8 cellular contexts compared by ENCODE assay signal in the genomic region with DNA sequence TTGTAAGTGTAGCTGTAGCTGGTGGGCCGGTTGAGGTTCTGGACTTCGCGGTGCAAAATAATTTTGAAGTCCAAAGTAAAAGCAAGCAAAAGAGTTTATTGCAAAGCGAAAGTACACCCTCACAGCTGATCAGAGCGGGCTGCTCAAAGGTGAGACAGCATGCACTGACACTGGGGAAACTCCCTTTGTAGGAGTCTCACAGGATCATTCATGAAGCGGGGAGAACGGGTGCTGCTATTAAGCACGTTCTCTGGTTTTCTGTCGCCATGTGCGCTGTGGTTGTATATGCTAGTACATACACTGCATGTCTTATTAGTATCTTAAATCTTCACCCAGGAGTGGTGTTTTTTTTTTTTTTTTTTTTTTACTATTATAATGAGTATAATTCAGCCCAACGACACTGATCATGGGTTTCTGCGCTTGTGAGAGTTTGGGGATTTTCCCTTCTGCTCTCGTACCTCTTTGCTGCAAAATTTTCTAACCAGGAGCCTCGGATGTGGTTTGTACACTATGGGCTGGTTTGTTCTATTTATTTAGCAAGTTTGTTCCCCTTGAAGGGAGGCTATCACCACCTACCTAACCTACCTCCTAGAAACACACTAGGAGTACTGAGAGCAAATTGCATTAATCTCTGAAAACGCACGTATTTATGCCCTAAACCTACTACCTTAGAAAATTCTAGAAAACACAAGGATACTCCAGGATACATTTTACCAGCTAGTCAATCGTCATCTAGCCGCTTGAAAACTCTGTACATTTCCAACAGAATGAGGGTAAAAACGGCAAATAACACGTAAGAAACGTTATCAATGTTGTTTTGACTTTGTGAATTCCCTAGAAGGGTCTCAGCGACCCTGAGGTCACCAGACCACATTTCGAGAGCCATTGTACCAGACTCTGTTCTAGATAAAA. TPM values are rescaled to one million over a fixed set of nuclear protein-coding genes. Genes with fewer than 3 reads are reported as not detected.
DNase-seq lines count a peak whose midpoint lies in the region; ATAC-seq and TF ChIP-seq lines count a peak whose summit lies in the region.

No MANE protein-coding gene starts in this region.

- H3K79me2 ChIP-seq in SU-DHL-6 (ENCODE audit: insufficient read depth, low read length) = peaks cover 13% of the 10 kb centered on the region; the same call in 1 of the 2 replicates

- H3K4me2 ChIP-seq in SU-DHL-6 (ENCODE audit: low read depth, low read length, poor library complexity, severe bottlenecking) = peak overlapping the region; percentile 95

- H3K27ac ChIP-seq in SU-DHL-6 (ENCODE audit: low read depth, low read length) (peak overlapping the region; percentile 55), angular gyrus (ENCODE audit: low read depth, low read length) (peak overlapping the region; percentile 85)

- no peaks in the 10 kb centered on the region for H3K9me3 ChIP-seq in SU-DHL-6 (ENCODE audit: insufficient read depth, low read length)

- peak overlapping the region; percentile 97 for H2AFZ ChIP-seq in SU-DHL-6 (ENCODE audit: low read depth, low read length, severe bottlenecking)

- no peaks in the 10 kb centered on the region for H3K27me3 ChIP-seq in SU-DHL-6 (ENCODE audit: low read length)

- H3K4me3 ChIP-seq in SU-DHL-6 (ENCODE audit: insufficient read depth, low read length, poor library complexity, severe bottlenecking) = peak overlapping the region; percentile 67

- peak; percentile 56 for ATAC-seq in HG03095 (IDR thresholded peaks at IDR 0.05; ENCODE audit: unreplicated experiment)

- TF ChIP-seq CTCF in SU-DHL-6 (IDR thresholded peaks at IDR 0.05; ENCODE audit: insufficient read depth, low read length, poor library complexity, severe bottlenecking) = no peak

- H3F3A ChIP-seq in SU-DHL-6 (ENCODE audit: insufficient read depth) = peaks cover 12% of the 10 kb centered on the region; the same call in 1 of the 2 replicates

- peak; percentile 2 for DNase-seq in NCI-H748 (lab: John Stamatoyannopoulos, UW; ENCODE audit: unreplicated experiment)
- no peak for DNase-seq in NCI-H748 treated with DMSO at 0.1 percent for 48 hours (lab: John Stamatoyannopoulos, UW)
- peak; percentile 77 for DNase-seq in kidney tubule cell (ENCODE audit: low spot score)
- DNase-seq in stimulated activated CD4-positive, alpha-beta T cell treated with anti-CD3 and anti-CD28 coated beads, Interleukin-4, amount 100 ng/mL, for 48 hours (ENCODE audit: low read depth in 2 of 2) = peak; percentile 57 to 68
- no peak for DNase-seq in SK-N-DZ (ENCODE audit: low spot score)

- no peaks in the 10 kb centered on the region for H3K36me3 ChIP-seq in SU-DHL-6 (ENCODE audit: low read length)

- no peaks in the 10 kb centered on the region for H4K20me1 ChIP-seq in SU-DHL-6 (ENCODE audit: low read depth, low read length)

- H3K9ac ChIP-seq in SU-DHL-6 (ENCODE audit: low read length) = peak overlapping the region; percentile 70

- no peaks in the 10 kb centered on the region for H3K9me2 ChIP-seq in SU-DHL-6 (replicated peaks; ENCODE audit: insufficient read depth, low read length)

RNA-seq across cellular contexts. Expression of gene AP4E1, which starts 1.3 kb away (rescaled TPM):
- 10.1 and 12.5 TPM in 2 replicates for polyA plus RNA-seq in SK-N-DZ (2014; cell fraction: cytosol; rRNA removed)
- 4.0 and 4.2 TPM in 2 replicates for polyA plus RNA-seq in SK-N-DZ (2014; cell fraction: nucleus; rRNA removed)

Comparison
In these comparisons a context has a peak if more than half of its experiments do, and no peak if none do; other contexts are left out.
1. DNase-seq: peak in NCI-H748 (single experiment), kidney tubule cell (single experiment) and stimulated activated CD4-positive, alpha-beta T cell treated with anti-CD3 and anti-CD28 coated beads, Interleukin-4, amount 100 ng/mL, for 48 hours (2 of 2); none in NCI-H748 treated with DMSO at 0.1 percent for 48 hours (single experiment) and SK-N-DZ (single experiment).